Comparison of ENCODE assay signal across 8 cellular contexts in the genomic region with DNA sequence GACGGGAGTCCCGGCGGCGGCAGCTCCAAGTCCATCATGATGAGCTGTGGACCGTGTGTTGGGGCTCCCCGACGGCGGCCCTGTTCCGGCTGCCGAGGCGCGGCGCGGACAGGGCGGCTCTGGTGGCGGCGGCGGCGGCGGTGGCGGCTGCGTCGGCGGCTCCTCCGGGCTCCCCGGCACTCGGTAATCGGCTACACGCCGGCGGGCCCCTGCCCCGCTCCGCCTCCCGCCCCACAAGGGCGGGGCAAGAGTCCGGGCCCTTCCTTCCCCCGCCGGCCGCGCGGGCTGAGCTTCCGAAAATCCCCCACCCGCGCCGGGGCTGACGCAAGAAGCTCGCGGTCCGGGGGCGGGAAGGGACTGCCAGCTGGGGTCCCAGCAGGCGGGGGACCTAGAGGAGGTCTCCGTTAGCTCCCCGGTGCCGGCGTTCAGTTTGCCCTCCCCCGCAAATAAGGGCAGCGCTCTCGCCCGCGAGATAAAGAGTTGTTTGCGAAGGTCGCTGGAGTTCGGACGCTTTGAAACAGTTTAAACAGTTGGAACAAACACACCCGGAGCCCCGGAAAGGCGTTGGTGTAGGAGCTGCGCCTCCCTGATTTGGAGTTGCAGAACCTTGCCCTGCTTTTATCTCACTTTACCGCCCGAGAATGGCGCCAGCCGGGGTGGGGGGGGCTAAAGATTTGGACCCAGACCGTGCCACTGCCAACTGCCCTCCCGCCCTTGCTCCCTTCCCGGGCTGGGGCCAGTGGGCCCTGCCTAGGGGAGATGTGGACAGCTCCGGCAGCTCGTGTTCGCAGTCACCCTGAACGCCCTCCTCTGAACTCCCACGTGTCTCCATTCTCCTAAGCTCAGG. TPM values are rescaled to one million over a fixed set of nuclear protein-coding genes. Genes with fewer than 3 reads are reported as not detected.
DNase-seq lines count a peak whose midpoint lies in the region; ATAC-seq and TF ChIP-seq lines count a peak whose summit lies in the region.

A gene (minus strand): TSS at position 189 of the 847 bp plus-strand sequence. CDS start 151 bp downstream, at position 38.

- peak within 1 kb of the TSS; percentile 79 to 97 (median 94) for H3K4me3 ChIP-seq in heart right ventricle

- no peaks in the 10 kb centered on the region for H3K9me3 ChIP-seq in heart right ventricle

- H3K4me3 Mint-ChIP-seq in T-helper 1 cell treated with Interleukin-12 subunit alpha and Interleukin-12 subunit beta and Interleukin-4 antibody, amounts not matched to agents 30 μg/mL and 1 μg/mL, for 36 hours = peak within 1 kb of the TSS; percentile 98
- peak within 1 kb of the TSS; percentile 97 for H3K4me3 Mint-ChIP-seq in type B pancreatic cell

- peaks cover 3% of the 10 kb centered on the region for H3K9me3 Mint-ChIP-seq in T-helper 1 cell treated with Interleukin-12 subunit alpha and Interleukin-12 subunit beta and Interleukin-4 antibody, amounts not matched to agents 30 μg/mL and 1 μg/mL, for 36 hours
- no peaks in the 10 kb centered on the region for H3K9me3 Mint-ChIP-seq in type B pancreatic cell

- peak within 1 kb of the TSS; percentile 96 to 100 (median 100) for H3K27ac ChIP-seq in heart right ventricle

- H3K36me3 ChIP-seq in heart right ventricle = peaks cover 0 to 2% (median 0%) of the 10 kb centered on the region in 9 donors

- H3K4me1 Mint-ChIP-seq in T-helper 1 cell treated with Interleukin-12 subunit alpha and Interleukin-12 subunit beta and Interleukin-4 antibody, amounts not matched to agents 30 μg/mL and 1 μg/mL, for 36 hours (ENCODE audit: low read depth) = peaks cover 52% of the 10 kb centered on the region
- H3K4me1 Mint-ChIP-seq in type B pancreatic cell (ENCODE audit: unreplicated experiment) = peaks cover 43% of the 10 kb centered on the region

- H3K27ac Mint-ChIP-seq in T-helper 1 cell treated with Interleukin-12 subunit alpha and Interleukin-12 subunit beta and Interleukin-4 antibody, amounts not matched to agents 30 μg/mL and 1 μg/mL, for 36 hours = peak within 1 kb of the TSS; percentile 99
- peak within 1 kb of the TSS; percentile 99 for H3K27ac Mint-ChIP-seq in type B pancreatic cell

- TF ChIP-seq POLR2A in GM15510 (IDR thresholded peaks at IDR 0.05; ENCODE audit: borderline replicate concordance, extremely low read depth, insufficient read length) = peak; percentile 61

- no peaks in the 10 kb centered on the region for H3K27me3 Mint-ChIP-seq in T-helper 1 cell treated with Interleukin-12 subunit alpha and Interleukin-12 subunit beta and Interleukin-4 antibody, amounts not matched to agents 30 μg/mL and 1 μg/mL, for 36 hours (ENCODE audit: low read depth)
- no peaks in the 10 kb centered on the region for H3K27me3 Mint-ChIP-seq in type B pancreatic cell

- peaks cover 33% of the 10 kb centered on the region for H3K36me3 Mint-ChIP-seq in T-helper 1 cell treated with Interleukin-12 subunit alpha and Interleukin-12 subunit beta and Interleukin-4 antibody, amounts not matched to agents 30 μg/mL and 1 μg/mL, for 36 hours (ENCODE audit: low read depth)
- H3K36me3 Mint-ChIP-seq in type B pancreatic cell = peaks cover 16% of the 10 kb centered on the region

- TF ChIP-seq CTCF in heart right ventricle (IDR thresholded peaks at IDR 0.05) = no peak
- no peak for TF ChIP-seq CTCF in type B pancreatic cell (conservative IDR thresholded peaks at IDR 0.05)

- WGBS in heart right ventricle, 2 donors = 0 to 1% methylated on average over 59 to 80 of the region's 80 CpGs

- H3K27me3 ChIP-seq in heart right ventricle = no peaks in the 10 kb centered on the region

- ATAC-seq in HG02852 (IDR thresholded peaks at IDR 0.05; ENCODE audit: unreplicated experiment) (peak; percentile 62), heart right ventricle (peak; percentile 88 to 92 (median 90))

- peak; percentile 84 for DNase-seq in NCI-H146 (lab: John Stamatoyannopoulos, UW)
- DNase-seq in amniotic epithelial cell (ENCODE audit: low read depth) = peak; percentile 82
- DNase-seq in heart right ventricle = peak; percentile 94 to 96
- DNase-seq in posterior cingulate gyrus = peak; percentile 82 to 98 (median 90)
- DNase-seq in type B pancreatic cell (ENCODE audit: extremely low spot score, unreplicated experiment) = peak; percentile 90

- H3K4me1 ChIP-seq in heart right ventricle = peaks cover 3 to 44% (median 38%) of the 10 kb centered on the region in 9 donors

- intact Hi-C loops in heart right ventricle (cut with DNase I) (loop anchor here in 9 of 10 donors (1.0 to 10.0 kb wide), 11 partner anchors 30 to 130 kb away; a partner anchor contains a TSS), posterior cingulate gyrus (cut with DNase I) (loop anchor here (1.0 to 10.0 kb wide), 4 partner anchors 32 to 150 kb away; a partner anchor contains a TSS)

RNA-seq across cellular contexts. Expression of the gene that starts here (rescaled TPM):
- 10 to 100 TPM; 39.0 to 67.9 (median 57.6) TPM for total RNA-seq in heart right ventricle
- polyA plus RNA-seq in heart right ventricle = 10 to 100 TPM; 26.4 to 28.8 TPM
- total RNA-seq in type B pancreatic cell (ENCODE audit: low replicate concordance) = 74.7 and 95.0 TPM in 2 replicates

Comparison
In these comparisons a context has a peak if more than half of its experiments do, and no peak if none do; other contexts are left out.
1. Peak in every context shown above with its lines: DNase-seq, ATAC-seq, H3K4me3 ChIP-seq and H3K27ac ChIP-seq.